Comparison of ENCODE assay signal across 13 cellular contexts in the genomic region with DNA sequence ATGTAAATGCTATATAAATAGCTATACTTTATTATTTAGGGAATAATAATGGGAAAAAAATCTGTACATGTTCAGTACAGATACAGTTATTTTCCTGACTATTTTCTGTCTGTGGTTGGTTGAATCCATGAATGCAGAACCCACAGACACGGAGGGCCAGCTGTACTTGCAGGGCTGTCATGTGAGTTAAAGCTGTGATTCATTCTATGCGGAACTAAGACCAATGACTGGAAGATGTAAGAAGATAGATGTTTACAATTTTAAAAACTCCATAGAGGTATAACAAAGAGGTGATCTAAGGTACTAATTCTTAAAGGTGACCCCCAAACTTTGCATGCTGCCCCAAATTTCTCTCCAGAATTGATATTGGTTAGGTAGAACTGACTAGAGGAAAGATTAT. TPM values are rescaled to one million over a fixed set of nuclear protein-coding genes. Genes with fewer than 3 reads are reported as not detected.
A peak's percentile ranks its signal among the peaks of the same experiment; 100 is the strongest.
DNase-seq lines count a peak whose midpoint lies in the region; TF ChIP-seq lines count a peak whose summit lies in the region.
"Had no signal": no experiment of that assay in that cellular context is flagged by ENCODE, and none has a peak within 500 bp of the region (broad histone marks: within the 10 kb centered on the region; RNA-seq: fewer than 3 reads in every experiment).

No MANE protein-coding gene starts in this region.

- H3K27me3 ChIP-seq in left ventricle myocardium inferior (ENCODE audit: low read depth): no peaks in the 10 kb centered on the region
- no peaks in the 10 kb centered on the region for H3K27me3 ChIP-seq in colonic mucosa
- H3K27me3 ChIP-seq: neutrophil had no signal

- H3K4me3 ChIP-seq in left ventricle myocardium inferior: no peak overlapping the region
- H3K4me3 ChIP-seq in colonic mucosa: no peak overlapping the region
- H3K4me3 ChIP-seq: A549 had no signal

- no peaks in the 10 kb centered on the region for H3K9me3 ChIP-seq in left ventricle myocardium inferior (replicated peaks)
- H3K9me3 ChIP-seq in colonic mucosa: no peaks in the 10 kb centered on the region
- H3K9me3 ChIP-seq: A549, neutrophil had no signal

- H3K27ac ChIP-seq in left ventricle myocardium inferior (replicated peaks) (peak overlapping the region; percentile 18), colonic mucosa (no peak overlapping the region)
- H3K27ac ChIP-seq: A549, neutrophil had no signal

- H3K4me1 ChIP-seq in left ventricle myocardium inferior (peaks cover 56% of the 10 kb centered on the region), colonic mucosa (no peaks in the 10 kb centered on the region)
- H3K4me1 ChIP-seq: A549 had no signal

- H3K36me3 ChIP-seq in left ventricle myocardium inferior (peaks cover 18% of the 10 kb centered on the region), colonic mucosa (no peaks in the 10 kb centered on the region)

- no peak for TF ChIP-seq CTCF in left ventricle myocardium inferior (IDR thresholded peaks at IDR 0.05; ENCODE audit: borderline replicate concordance)
- no peak for TF ChIP-seq CTCF in colonic mucosa (IDR thresholded peaks at IDR 0.05)

- intact Hi-C loops in left ventricle myocardium inferior (cut with micrococcal nuclease): no loop called here
- intact Hi-C loops in cardiac septum (cut with DNase I): no loop called here
- intact Hi-C loops in colonic mucosa (cut with DNase I): no loop called here

- no peak overlapping the region for H3K9ac ChIP-seq in colonic mucosa (ENCODE audit: low read depth in 2 of 2, low read length in 2 of 2)

- DNase-seq in left ventricle myocardium inferior (no peak), cardiac septum (ENCODE audit: low spot score) (no peak), dedifferentiated amniotic fluid mesenchymal stem cell (ENCODE audit: extremely low spot score) (peak; percentile 55), kidney tubule cell (ENCODE audit: low spot score) (peak; percentile 66), colonic mucosa (no peak), NCI-H2171 (lab: John Stamatoyannopoulos, UW) (no peak), NCI-H2196 treated with DMSO at 0.1 percent for 48 hours (lab: John Stamatoyannopoulos, UW; ENCODE audit: unreplicated experiment) (no peak), HuH-7.5 (ENCODE audit: low spot score) (no peak)
- DNase-seq: kidney, NCI-H146, T-helper 17 cell had no signal

RNA-seq across cellular contexts. Expression of gene PCNX4, which starts 14.6 kb away (rescaled TPM):
- 36.8 TPM for total RNA-seq in left ventricle myocardium inferior
- 44.2 TPM for total RNA-seq in cardiac septum
- 10 to 100 TPM; 19.7 to 23.6 TPM for total RNA-seq in colonic mucosa

RNA-seq across cellular contexts. Expression of gene DHRS7, which starts 58.9 kb away (rescaled TPM):
- 29.5 TPM for total RNA-seq in left ventricle myocardium inferior
- 36.8 TPM for total RNA-seq in cardiac septum
- total RNA-seq in colonic mucosa: 10 to 100 TPM; 82.1 to 87.1 TPM

Comparison
In these comparisons a context has a peak if more than half of its experiments do, and no peak if none do; other contexts are left out.
1. DNase-seq: peak in dedifferentiated amniotic fluid mesenchymal stem cell (single experiment) and kidney tubule cell (single experiment); none in left ventricle myocardium inferior (single experiment), cardiac septum (single experiment), colonic mucosa (single experiment), NCI-H2171 (single experiment), NCI-H2196 treated with DMSO at 0.1 percent for 48 hours (single experiment) and HuH-7.5 (single experiment).